In genomic region chr2:160317113-160318099, GRCh38 we compare ENCODE assay signal across 15 cellular contexts.
DNase-seq lines count a peak whose midpoint lies in the region; ATAC-seq and TF ChIP-seq lines count a peak whose summit lies in the region.
"Had no signal": no experiment of that assay in that cellular context is flagged by ENCODE, and none has a peak within 500 bp of the region (broad histone marks: within the 10 kb centered on the region; RNA-seq: fewer than 3 reads in every experiment).

No MANE protein-coding gene starts in this region.

- intact Hi-C loops in right cardiac atrium (cut with DNase I): loop anchor here in 1 of 4 donors (10.0 kb wide), 1 partner anchor 657 kb away; no protein-coding TSS in a partner anchor
- intact Hi-C loops in head of caudate nucleus (cut with DNase I): no loop called here

- in situ Hi-C loops in astrocyte of the cerebellum (cut with HindIII; ENCODE audit: low sequenced_read_pairs) (no loop called here), GM13976 (cut with MboI; ENCODE audit: low sequenced_read_pairs, unreplicated experiment) (no loop called here)

- peaks cover 44% of the 10 kb centered on the region for H3K36me3 Mint-ChIP-seq in HFFc6 (ENCODE audit: low read depth)

- H3K4me1 Mint-ChIP-seq in HFFc6 (ENCODE audit: low read depth): peaks cover 75% of the 10 kb centered on the region

- H3K4me3 Mint-ChIP-seq in HFFc6: no peak overlapping the region; the same call in 1 of the 2 replicates
- H3K4me3 Mint-ChIP-seq: activated CD8-positive, alpha-beta T cell treated with anti-CD3 and anti-CD28 coated beads for 36 hours; CD14-positive monocyte; mesothelial cell of epicardium had no signal

- H3K9me3 ChIP-seq in right cardiac atrium (ENCODE audit: control insufficient read depth, low read length) (no peaks in the 10 kb centered on the region), skeletal muscle tissue (ENCODE audit: control insufficient read depth in 3 of 3, low read length in 3 of 3) (no peaks in the 10 kb centered on the region)

- H3K4me1 ChIP-seq in right cardiac atrium (ENCODE audit: control insufficient read depth, insufficient read depth, low read length): peaks cover 12% of the 10 kb centered on the region
- peaks cover 20 to 36% (median 34%) of the 10 kb centered on the region in 3 donors for H3K4me1 ChIP-seq in skeletal muscle tissue (ENCODE audit: control insufficient read depth in 3 of 3, insufficient read depth in 3 of 3, low read length in 3 of 3)

- no peaks in the 10 kb centered on the region for H3K9me3 Mint-ChIP-seq in HFFc6
- H3K9me3 Mint-ChIP-seq: activated CD8-positive, alpha-beta T cell treated with anti-CD3 and anti-CD28 coated beads for 36 hours; mesothelial cell of epicardium had no signal

- H3K27me3 Mint-ChIP-seq in HFFc6 (ENCODE audit: insufficient read depth): peaks cover 2% of the 10 kb centered on the region; the same call in 1 of the 2 replicates
- H3K27me3 Mint-ChIP-seq: activated CD8-positive, alpha-beta T cell treated with anti-CD3 and anti-CD28 coated beads for 36 hours had no signal

- DNase-seq in HFFc6 (no peak), astrocyte of the cerebellum (ENCODE audit: low read depth) (peak; percentile 87), right cardiac atrium (peak in 2 of 3 donors; percentile 24 to 65), head of caudate nucleus (no peak), GM13976 (ENCODE audit: low spot score) (no peak)
- DNase-seq in activated CD8-positive, alpha-beta memory T cell treated with anti-CD3 and anti-CD28 coated beads, Interleukin-2, amount 50 U/mL, for 4 hours: no peak
- DNase-seq: activated CD8-positive, alpha-beta T cell treated with anti-CD3 and anti-CD28 coated beads for 36 hours; NCI-H2029; T-helper 2 cell had no signal

- H3K27me3 ChIP-seq in right cardiac atrium (ENCODE audit: control insufficient read depth, insufficient read depth) (no peaks in the 10 kb centered on the region), skeletal muscle tissue (ENCODE audit: control insufficient read depth in 3 of 3, insufficient read depth in 3 of 3, low read length in 3 of 3) (no peaks in the 10 kb centered on the region)

- peak; percentile 79 for ATAC-seq in right cardiac atrium
- ATAC-seq in GM18519 (IDR thresholded peaks at IDR 0.05; ENCODE audit: low FRiP score, unreplicated experiment): no peak
- ATAC-seq: activated CD8-positive, alpha-beta T cell treated with anti-CD3 and anti-CD28 coated beads for 36 hours; activated naive CD4-positive, alpha-beta T cell treated with anti-CD3 and anti-CD28 coated beads, Interleukin-2, amount 50 U/mL, for 72 hours; Panc1 had no signal

- H3K4me3 ChIP-seq in astrocyte of the cerebellum (ENCODE audit: low read depth, low read length) (no peak overlapping the region), right cardiac atrium (ENCODE audit: low read length) (no peak overlapping the region), skeletal muscle tissue (ENCODE audit: low read length in 3 of 3) (peak overlapping the region in 1 of 3 donors; percentile 25)

- H3K36me3 ChIP-seq in skeletal muscle tissue (ENCODE audit: control insufficient read depth in 3 of 3, insufficient read depth in 3 of 3, low read length in 3 of 3): no peaks in the 10 kb centered on the region

- peak overlapping the region; percentile 72 for H3K27ac Mint-ChIP-seq in HFFc6
- H3K27ac Mint-ChIP-seq: activated CD8-positive, alpha-beta T cell treated with anti-CD3 and anti-CD28 coated beads for 36 hours; activated naive CD4-positive, alpha-beta T cell treated with anti-CD3 and anti-CD28 coated beads, Interleukin-2, amount 50 U/mL, for 72 hours; mesothelial cell of epicardium had no signal

- H3K9ac ChIP-seq in skeletal muscle tissue (ENCODE audit: low read depth in 1 of 3, low read length in 3 of 3): no peak overlapping the region

- TF ChIP-seq CTCF in HFFc6 (IDR thresholded peaks at IDR 0.05) (no peak), astrocyte of the cerebellum (IDR thresholded peaks at IDR 0.05; ENCODE audit: low read depth, low read length, missing control alignments) (no peak), GM13976 (IDR thresholded peaks at IDR 0.05; ENCODE audit: borderline replicate concordance, control extremely low read depth, extremely low read depth, insufficient read depth, missing control alignments) (no peak)

- WGBS in right cardiac atrium: 42% methylated on average over 7 of the region's 7 CpGs

- H3K27ac ChIP-seq in right cardiac atrium (ENCODE audit: low read length) (peak overlapping the region; percentile 67), skeletal muscle tissue (ENCODE audit: low read depth, low read length) (peak overlapping the region; percentile 1)

Comparison
In these comparisons a context has a peak if more than half of its experiments do, and no peak if none do; other contexts are left out.
1. DNase-seq: peak in astrocyte of the cerebellum (single experiment) and right cardiac atrium (2 of 3); none in HFFc6 (single experiment), head of caudate nucleus (0 of 42), activated CD8-positive, alpha-beta memory T cell treated with anti-CD3 and anti-CD28 coated beads, Interleukin-2, amount 50 U/mL, for 4 hours (single experiment) and GM13976 (single experiment).